1 cellular context compared by ENCODE assay signal in the genomic region with DNA sequence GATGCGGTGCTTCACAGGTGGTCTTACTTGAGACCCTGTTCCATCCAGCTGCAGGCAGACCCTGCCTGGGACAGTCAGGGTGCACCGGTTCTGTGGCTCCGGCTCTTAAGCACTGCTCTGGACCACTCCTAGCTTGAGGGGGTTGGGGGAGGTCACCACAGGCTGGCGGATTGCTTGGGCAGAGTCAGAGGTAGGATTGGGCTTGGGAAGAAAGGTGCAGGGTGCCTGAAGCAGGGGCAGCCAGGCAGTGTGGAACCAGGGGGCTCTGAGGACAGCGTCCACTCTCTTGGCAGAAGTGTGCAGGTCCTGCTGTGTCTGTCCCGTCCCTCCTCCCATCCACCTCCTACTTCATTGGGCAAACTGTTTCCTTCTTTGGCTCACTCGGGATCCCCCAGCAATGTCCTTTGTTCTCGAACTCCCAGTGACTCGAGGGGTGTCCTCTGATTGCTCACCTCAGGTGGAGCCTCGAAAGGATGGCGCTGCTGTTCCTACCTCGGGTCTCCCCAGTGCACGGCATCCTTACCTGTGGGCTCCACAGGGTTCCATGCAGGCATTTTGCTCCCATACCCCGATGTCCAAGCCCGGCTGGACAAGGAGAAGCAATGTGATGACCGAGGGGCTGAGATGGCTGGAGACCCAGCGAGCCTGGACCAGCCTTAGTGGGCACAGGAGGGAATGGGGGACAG.
TF ChIP-seq lines count a peak whose summit lies in the region.

No MANE protein-coding gene starts in this region.

TF ChIP-seq in GM23338, 12 proteins besides CTCF, POLR2A, EP300 and RAD21 (continued from another document):
- TF ChIP-seq, protein P1, sequence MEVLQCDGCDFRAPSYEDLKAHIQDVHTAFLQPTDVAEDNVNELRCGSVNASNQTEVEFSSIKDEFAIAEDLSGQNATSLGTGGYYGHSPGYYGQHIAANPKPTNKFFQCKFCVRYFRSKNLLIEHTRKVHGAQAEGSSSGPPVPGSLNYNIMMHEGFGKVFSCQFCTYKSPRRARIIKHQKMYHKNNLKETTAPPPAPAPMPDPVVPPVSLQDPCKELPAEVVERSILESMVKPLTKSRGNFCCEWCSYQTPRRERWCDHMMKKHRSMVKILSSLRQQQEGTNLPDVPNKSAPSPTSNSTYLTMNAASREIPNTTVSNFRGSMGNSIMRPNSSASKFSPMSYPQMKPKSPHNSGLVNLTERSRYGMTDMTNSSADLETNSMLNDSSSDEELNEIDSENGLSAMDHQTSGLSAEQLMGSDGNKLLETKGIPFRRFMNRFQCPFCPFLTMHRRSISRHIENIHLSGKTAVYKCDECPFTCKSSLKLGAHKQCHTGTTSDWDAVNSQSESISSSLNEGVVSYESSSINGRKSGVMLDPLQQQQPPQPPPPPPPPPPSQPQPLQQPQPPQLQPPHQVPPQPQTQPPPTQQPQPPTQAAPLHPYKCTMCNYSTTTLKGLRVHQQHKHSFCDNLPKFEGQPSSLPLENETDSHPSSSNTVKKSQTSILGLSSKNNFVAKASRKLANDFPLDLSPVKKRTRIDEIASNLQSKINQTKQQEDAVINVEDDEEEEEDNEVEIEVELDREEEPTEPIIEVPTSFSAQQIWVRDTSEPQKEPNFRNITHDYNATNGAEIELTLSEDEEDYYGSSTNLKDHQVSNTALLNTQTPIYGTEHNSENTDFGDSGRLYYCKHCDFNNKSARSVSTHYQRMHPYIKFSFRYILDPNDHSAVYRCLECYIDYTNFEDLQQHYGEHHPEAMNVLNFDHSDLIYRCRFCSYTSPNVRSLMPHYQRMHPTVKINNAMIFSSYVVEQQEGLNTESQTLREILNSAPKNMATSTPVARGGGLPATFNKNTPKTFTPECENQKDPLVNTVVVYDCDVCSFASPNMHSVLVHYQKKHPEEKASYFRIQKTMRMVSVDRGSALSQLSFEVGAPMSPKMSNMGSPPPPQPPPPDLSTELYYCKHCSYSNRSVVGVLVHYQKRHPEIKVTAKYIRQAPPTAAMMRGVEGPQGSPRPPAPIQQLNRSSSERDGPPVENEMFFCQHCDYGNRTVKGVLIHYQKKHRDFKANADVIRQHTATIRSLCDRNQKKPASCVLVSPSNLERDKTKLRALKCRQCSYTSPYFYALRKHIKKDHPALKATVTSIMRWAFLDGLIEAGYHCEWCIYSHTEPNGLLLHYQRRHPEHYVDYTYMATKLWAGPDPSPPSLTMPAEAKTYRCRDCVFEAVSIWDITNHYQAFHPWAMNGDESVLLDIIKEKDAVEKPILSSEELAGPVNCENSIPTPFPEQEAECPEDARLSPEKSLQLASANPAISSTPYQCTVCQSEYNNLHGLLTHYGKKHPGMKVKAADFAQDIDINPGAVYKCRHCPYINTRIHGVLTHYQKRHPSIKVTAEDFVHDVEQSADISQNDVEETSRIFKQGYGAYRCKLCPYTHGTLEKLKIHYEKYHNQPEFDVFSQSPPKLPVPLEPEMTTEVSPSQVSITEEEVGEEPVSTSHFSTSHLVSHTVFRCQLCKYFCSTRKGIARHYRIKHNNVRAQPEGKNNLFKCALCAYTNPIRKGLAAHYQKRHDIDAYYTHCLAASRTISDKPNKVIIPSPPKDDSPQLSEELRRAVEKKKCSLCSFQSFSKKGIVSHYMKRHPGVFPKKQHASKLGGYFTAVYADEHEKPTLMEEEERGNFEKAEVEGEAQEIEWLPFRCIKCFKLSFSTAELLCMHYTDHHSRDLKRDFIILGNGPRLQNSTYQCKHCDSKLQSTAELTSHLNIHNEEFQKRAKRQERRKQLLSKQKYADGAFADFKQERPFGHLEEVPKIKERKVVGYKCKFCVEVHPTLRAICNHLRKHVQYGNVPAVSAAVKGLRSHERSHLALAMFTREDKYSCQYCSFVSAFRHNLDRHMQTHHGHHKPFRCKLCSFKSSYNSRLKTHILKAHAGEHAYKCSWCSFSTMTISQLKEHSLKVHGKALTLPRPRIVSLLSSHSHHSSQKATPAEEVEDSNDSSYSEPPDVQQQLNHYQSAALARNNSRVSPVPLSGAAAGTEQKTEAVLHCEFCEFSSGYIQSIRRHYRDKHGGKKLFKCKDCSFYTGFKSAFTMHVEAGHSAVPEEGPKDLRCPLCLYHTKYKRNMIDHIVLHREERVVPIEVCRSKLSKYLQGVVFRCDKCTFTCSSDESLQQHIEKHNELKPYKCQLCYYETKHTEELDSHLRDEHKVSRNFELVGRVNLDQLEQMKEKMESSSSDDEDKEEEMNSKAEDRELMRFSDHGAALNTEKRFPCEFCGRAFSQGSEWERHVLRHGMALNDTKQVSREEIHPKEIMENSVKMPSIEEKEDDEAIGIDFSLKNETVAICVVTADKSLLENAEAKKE (CRISPR knock-in tag; IDR thresholded peaks at IDR 0.05), result no peak
- TF ChIP-seq EZH2phosphoT487 (IDR thresholded peaks at IDR 0.05; ENCODE audit: unreplicated experiment), result no peak
